ENCODE assay signal across 8 cellular contexts in genomic region chr6:3457710-3458605, GRCh38. TPM values are rescaled to one million over a fixed set of nuclear protein-coding genes. Genes with fewer than 3 reads are reported as not detected.
DNase-seq lines count a peak whose midpoint lies in the region; ATAC-seq and TF ChIP-seq lines count a peak whose summit lies in the region.

No MANE protein-coding gene starts in this region.

- peaks cover 25% of the 10 kb centered on the region for H3K4me1 ChIP-seq in osteoblast (ENCODE audit: insufficient read depth, low read length)

- no peaks in the 10 kb centered on the region for H3K36me3 ChIP-seq in osteoblast (ENCODE audit: insufficient read depth, low read length)

- intact Hi-C loops in Right ventricle myocardium superior (cut with DNase I) = loop anchor here (5.0 kb wide), 1 partner anchor 176 kb away; no protein-coding TSS in a partner anchor

- H3K4me2 ChIP-seq in osteoblast (ENCODE audit: insufficient read depth, low read length) = peak overlapping the region; percentile 92

- TF ChIP-seq CTCF in osteoblast (IDR thresholded peaks at IDR 0.05; ENCODE audit: extremely low read depth, low read depth, low read length) = no peak

- H2AFZ ChIP-seq in osteoblast (ENCODE audit: low read length) = peak overlapping the region; percentile 71

- DNase-seq in DMS53 treated with DMSO at 0.1 percent for 48 hours (lab: John Stamatoyannopoulos, UW; ENCODE audit: unreplicated experiment) (peak; percentile 68), NCI-H2081 treated with DMSO at 0.1 percent for 48 hours (lab: John Stamatoyannopoulos, UW) (peak; percentile 42), Right ventricle myocardium superior (peak; percentile 54), osteoblast (ENCODE audit: insufficient read length, low spot score, missing footprints) (no peak)
- DNase-seq in activated naive CD4-positive, alpha-beta T cell treated with anti-CD3 and anti-CD28 coated beads, Interleukin-2, amount 50 U/mL, for 16 hours = peak; percentile 30

- H3K4me3 ChIP-seq in osteoblast (ENCODE audit: insufficient read depth, low read length) = peak overlapping the region; percentile 83

- peak; percentile 68 for ATAC-seq in Right ventricle myocardium superior (ENCODE audit: poor library complexity)
- no peak for ATAC-seq in GM18868 (IDR thresholded peaks at IDR 0.05; ENCODE audit: unreplicated experiment)
- ATAC-seq in HG02610 (IDR thresholded peaks at IDR 0.05; ENCODE audit: unreplicated experiment) = no peak
- no peak for ATAC-seq in GM18502 (IDR thresholded peaks at IDR 0.05; ENCODE audit: poor library complexity, unreplicated experiment)

- no peaks in the 10 kb centered on the region for H3K27me3 ChIP-seq in osteoblast (ENCODE audit: insufficient read depth, low read length)

- no peaks in the 10 kb centered on the region for H3K9me3 ChIP-seq in osteoblast (ENCODE audit: low read depth, low read length)

- no peak overlapping the region for H3K27ac ChIP-seq in osteoblast (ENCODE audit: low read depth, low read length)

- peaks cover 29% of the 10 kb centered on the region for H3K79me2 ChIP-seq in osteoblast (ENCODE audit: insufficient read depth, low read length)

- H4K20me1 ChIP-seq in osteoblast (ENCODE audit: insufficient read depth, low read length) = peaks cover 10% of the 10 kb centered on the region

RNA-seq across cellular contexts. Expression of gene SLC22A23, which starts 1.1 kb away (rescaled TPM):
- total RNA-seq in Right ventricle myocardium superior (5.4 TPM), osteoblast (16.2 and 18.1 TPM in 2 replicates)
